20 cellular contexts compared by ENCODE assay signal in genomic region chr2:101958071-101958470, GRCh38. TPM values are rescaled to one million over a fixed set of nuclear protein-coding genes. Genes with fewer than 3 reads are reported as not detected.
DNase-seq lines count a peak whose midpoint lies in the region; ATAC-seq and FAIRE-seq lines count a peak whose summit lies in the region.
"Had no signal": no experiment of that assay in that cellular context is flagged by ENCODE, and none has a peak within 500 bp of the region (broad histone marks: within the 10 kb centered on the region; RNA-seq: fewer than 3 reads in every experiment).

No MANE protein-coding gene starts in this region.

- H3K4me1 Mint-ChIP-seq in activated T-cell treated with anti-CD3 and anti-CD28 coated beads, Interleukin-2, amount 50 U/mL, for 72 hours (ENCODE audit: low read depth), result peaks cover 6% of the 10 kb centered on the region
- no peaks in the 10 kb centered on the region for H3K4me1 Mint-ChIP-seq in activated T-cell treated with anti-CD3 and anti-CD28 coated beads, Interleukin-2, amount 50 U/mL, for 4 hours (ENCODE audit: low read depth)
- H3K4me1 Mint-ChIP-seq: activated CD4-positive, alpha-beta T cell treated with anti-CD3 and anti-CD28 coated beads, Interleukin-2, amount 10 ng/mL, durations not matched to agents 7 days and 5 days had no signal

- DNase-seq in activated T-cell treated with anti-CD3 and anti-CD28 coated beads, Interleukin-2, amount 50 U/mL, for 72 hours, result no peak
- DNase-seq in activated T-cell treated with anti-CD3 and anti-CD28 coated beads, Interleukin-2, amount 50 U/mL, for 4 hours, result no peak
- DNase-seq in astrocyte of the hippocampus (ENCODE audit: low read depth, low spot score) (peak; percentile 58), iris pigment epithelial cell (ENCODE audit: low read depth) (peak; percentile 81), urothelium cell line (ENCODE audit: low spot score) (peak; percentile 30), GF-D8 (lab: John Stamatoyannopoulos, UW) (no peak)
- DNase-seq: activated CD4-positive, alpha-beta T cell treated with anti-CD3 and anti-CD28 coated beads, Interleukin-2, amount 10 ng/mL, durations not matched to agents 7 days and 5 days; effector CD8-positive, alpha-beta T cell; heart right ventricle; NCI-H1092; NCI-H446; Peyer's patch; right cardiac atrium had no signal

- peak overlapping the region; percentile 3 for H3K27ac Mint-ChIP-seq in activated T-cell treated with anti-CD3 and anti-CD28 coated beads, Interleukin-2, amount 50 U/mL, for 72 hours
- H3K27ac Mint-ChIP-seq: activated CD4-positive, alpha-beta T cell treated with anti-CD3 and anti-CD28 coated beads, Interleukin-2, amount 10 ng/mL, durations not matched to agents 7 days and 5 days; natural killer cell treated with Interleukin-12 subunit alpha and Interleukin-12 subunit beta and Interleukin-15 and Interleukin-18, amount 100 ng/mL, for 72 hours; stimulated activated naive CD8-positive, alpha-beta T cell treated with anti-CD3 and anti-CD28 coated beads, Interleukin-15, Interleukin-2, amounts not matched to agents 100 ng/mL and 50 ng/mL, for 24 hours; T-helper 1 cell treated with Interleukin-12 subunit alpha and Interleukin-12 subunit beta and Interleukin-4 antibody, amounts not matched to agents 30 μg/mL and 1 μg/mL, for 36 hours had no signal

- H3K9me3 Mint-ChIP-seq in activated T-cell treated with anti-CD3 and anti-CD28 coated beads, Interleukin-2, amount 50 U/mL, for 72 hours, result peaks cover 7% of the 10 kb centered on the region in 2 donors
- H3K9me3 Mint-ChIP-seq in activated T-cell treated with anti-CD3 and anti-CD28 coated beads, Interleukin-2, amount 50 U/mL, for 4 hours, result peaks cover 10% of the 10 kb centered on the region
- H3K9me3 Mint-ChIP-seq: T-helper 1 cell treated with Interleukin-12 subunit alpha and Interleukin-12 subunit beta and Interleukin-4 antibody, amounts not matched to agents 30 μg/mL and 1 μg/mL, for 36 hours had no signal

- FAIRE-seq in urothelium cell line (lab: Jason Lieb, UNC), result no peak
- FAIRE-seq: A549 had no signal

- peaks cover 0 to 2% of the 10 kb centered on the region in 2 donors for H3K36me3 Mint-ChIP-seq in activated T-cell treated with anti-CD3 and anti-CD28 coated beads, Interleukin-2, amount 50 U/mL, for 72 hours (ENCODE audit: insufficient read depth in 2 of 2)
- no peaks in the 10 kb centered on the region for H3K36me3 Mint-ChIP-seq in activated T-cell treated with anti-CD3 and anti-CD28 coated beads, Interleukin-2, amount 50 U/mL, for 4 hours (ENCODE audit: insufficient read depth)

- ATAC-seq in activated T-cell treated with anti-CD3 and anti-CD28 coated beads, Interleukin-2, amount 50 U/mL, for 72 hours (replicated peaks in 1 of 2), result peak in 1 of 2 donors; percentile 53
- ATAC-seq in activated T-cell treated with anti-CD3 and anti-CD28 coated beads, Interleukin-2, amount 50 U/mL, for 4 hours, result no peak
- no peak for ATAC-seq in HG03439 (IDR thresholded peaks at IDR 0.05; ENCODE audit: unreplicated experiment)
- no peak for ATAC-seq in GM18867 (IDR thresholded peaks at IDR 0.05; ENCODE audit: unreplicated experiment)
- ATAC-seq: A549; heart right ventricle; left lobe of liver; natural killer cell treated with Interleukin-12 subunit alpha and Interleukin-12 subunit beta and Interleukin-15 and Interleukin-18, amount 100 ng/mL, for 72 hours; right cardiac atrium had no signal

- H3K27me3 Mint-ChIP-seq in activated T-cell treated with anti-CD3 and anti-CD28 coated beads, Interleukin-2, amount 50 U/mL, for 72 hours (ENCODE audit: low read depth), result no peaks in the 10 kb centered on the region
- H3K27me3 Mint-ChIP-seq in activated T-cell treated with anti-CD3 and anti-CD28 coated beads, Interleukin-2, amount 50 U/mL, for 4 hours (ENCODE audit: low read depth), result no peaks in the 10 kb centered on the region
- H3K27me3 Mint-ChIP-seq: activated CD4-positive, alpha-beta T cell treated with anti-CD3 and anti-CD28 coated beads, Interleukin-2, amount 10 ng/mL, durations not matched to agents 7 days and 5 days; natural killer cell treated with Interleukin-12 subunit alpha and Interleukin-12 subunit beta and Interleukin-15 and Interleukin-18, amount 100 ng/mL, for 72 hours; stimulated activated naive CD8-positive, alpha-beta T cell treated with anti-CD3 and anti-CD28 coated beads, Interleukin-15, Interleukin-2, amounts not matched to agents 100 ng/mL and 50 ng/mL, for 24 hours had no signal

- peak overlapping the region in 1 of 2 donors; percentile 24 for H3K4me3 Mint-ChIP-seq in activated T-cell treated with anti-CD3 and anti-CD28 coated beads, Interleukin-2, amount 50 U/mL, for 72 hours
- H3K4me3 Mint-ChIP-seq in activated T-cell treated with anti-CD3 and anti-CD28 coated beads, Interleukin-2, amount 50 U/mL, for 4 hours, result no peak overlapping the region
- H3K4me3 Mint-ChIP-seq: activated CD4-positive, alpha-beta T cell treated with anti-CD3 and anti-CD28 coated beads, Interleukin-2, amount 10 ng/mL, durations not matched to agents 7 days and 5 days; natural killer cell treated with Interleukin-12 subunit alpha and Interleukin-12 subunit beta and Interleukin-15 and Interleukin-18, amount 100 ng/mL, for 72 hours; stimulated activated naive CD8-positive, alpha-beta T cell treated with anti-CD3 and anti-CD28 coated beads, Interleukin-15, Interleukin-2, amounts not matched to agents 100 ng/mL and 50 ng/mL, for 24 hours; T-helper 1 cell treated with Interleukin-12 subunit alpha and Interleukin-12 subunit beta and Interleukin-4 antibody, amounts not matched to agents 30 μg/mL and 1 μg/mL, for 36 hours had no signal

RNA-seq across cellular contexts. Expression of gene IL1R2, which starts 33.7 kb away (rescaled TPM):
- total RNA-seq in activated T-cell treated with anti-CD3 and anti-CD28 coated beads, Interleukin-2, amount 50 U/mL, for 72 hours, result 10 to 100 TPM in 1 of 2 donors, 1 to 10 TPM in 1; 8.2 to 11.0 TPM
- total RNA-seq in activated T-cell treated with anti-CD3 and anti-CD28 coated beads, Interleukin-2, amount 50 U/mL, for 4 hours, result 10 to 100 TPM in 1 of 3 donors, 1 to 10 TPM in 2; 4.1 to 11.4 (median 4.3) TPM
- total RNA-seq: natural killer cell treated with Interleukin-12 subunit alpha and Interleukin-12 subunit beta and Interleukin-15 and Interleukin-18, amount 100 ng/mL, for 72 hours had no signal

Comparison
In these comparisons a context has a peak if more than half of its experiments do, and no peak if none do; other contexts are left out.
1. DNase-seq: peak in astrocyte of the hippocampus (single experiment), iris pigment epithelial cell (single experiment) and urothelium cell line (single experiment); none in activated T-cell treated with anti-CD3 and anti-CD28 coated beads, Interleukin-2, amount 50 U/mL, for 72 hours (0 of 2), activated T-cell treated with anti-CD3 and anti-CD28 coated beads, Interleukin-2, amount 50 U/mL, for 4 hours (single experiment) and GF-D8 (single experiment).